In the genomic region with DNA sequence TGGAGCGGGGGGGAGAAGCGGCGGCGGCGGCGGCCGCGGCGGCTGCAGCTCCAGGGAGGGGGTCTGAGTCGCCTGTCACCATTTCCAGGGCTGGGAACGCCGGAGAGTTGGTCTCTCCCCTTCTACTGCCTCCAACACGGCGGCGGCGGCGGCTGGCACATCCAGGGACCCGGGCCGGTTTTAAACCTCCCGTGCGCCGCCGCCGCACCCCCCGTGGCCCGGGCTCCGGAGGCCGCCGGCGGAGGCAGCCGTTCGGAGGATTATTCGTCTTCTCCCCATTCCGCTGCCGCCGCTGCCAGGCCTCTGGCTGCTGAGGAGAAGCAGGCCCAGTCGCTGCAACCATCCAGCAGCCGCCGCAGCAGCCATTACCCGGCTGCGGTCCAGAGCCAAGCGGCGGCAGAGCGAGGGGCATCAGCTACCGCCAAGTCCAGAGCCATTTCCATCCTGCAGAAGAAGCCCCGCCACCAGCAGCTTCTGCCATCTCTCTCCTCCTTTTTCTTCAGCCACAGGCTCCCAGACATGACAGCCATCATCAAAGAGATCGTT, we compare ENCODE assay signal across 1 cellular context.
TF ChIP-seq lines count a peak whose summit lies in the region.

No MANE protein-coding gene starts in this region.

TF ChIP-seq in K562, 482 proteins besides CTCF, POLR2A, EP300 and RAD21:
- TF ChIP-seq ZFX (CRISPR knock-in tag; IDR thresholded peaks at IDR 0.05) (0 out of 2 replicates have a peak, but pooled peaks have one; percentile 28), RBBP5 (IDR thresholded peaks at IDR 0.05; ENCODE audit: borderline replicate concordance, insufficient read depth, low read length, poor library complexity, severe bottlenecking) (peak; percentile 26)
